8 cellular contexts compared by ENCODE assay signal in genomic region chr6:146433881-146434741, GRCh38.
DNase-seq lines count a peak whose midpoint lies in the region; ATAC-seq and TF ChIP-seq lines count a peak whose summit lies in the region.

No MANE protein-coding gene starts in this region.

- H3K27me3 ChIP-seq in ascending aorta, result no peaks in the 10 kb centered on the region
- peaks cover 0 to 13% (median 0%) of the 10 kb centered on the region in 9 donors for H3K27me3 ChIP-seq in heart left ventricle

- TF ChIP-seq POLR2A in heart left ventricle (IDR thresholded peaks at IDR 0.05), result no peak

- peak overlapping the region; percentile 26 for H3K4me3 ChIP-seq in AG04449 (ENCODE audit: low read depth, low read length)
- H3K4me3 ChIP-seq in ascending aorta, result peak overlapping the region; percentile 38 to 60
- H3K4me3 ChIP-seq in heart left ventricle, result peak overlapping the region in 11 of 12 donors; percentile 7 to 53 (median 38)

- H3K27ac ChIP-seq in ascending aorta, result no peak overlapping the region
- H3K27ac ChIP-seq in heart left ventricle, result no peak overlapping the region
- no peak overlapping the region for H3K27ac ChIP-seq in RWPE1

- H3K9me3 ChIP-seq in ascending aorta (no peaks in the 10 kb centered on the region), heart left ventricle (no peaks in the 10 kb centered on the region)

- peak in 1 of 4 donors; percentile 12 for ATAC-seq in heart left ventricle

- POLR2A ChIA-PET in AG04449 (lab: Yijun Ruan, JAX), result no interaction called here
- POLR2A ChIA-PET in RWPE1 (lab: Yijun Ruan, JAX; ENCODE audit: low non-redundant PET), result no interaction called here

- 20 to 42% (median 31%) methylated on average over 46 to 60 of the region's 60 CpGs for WGBS in heart left ventricle, 4 donors

- DNase-seq in AG04449 (ENCODE audit: low read depth, low spot score) (no peak), ascending aorta (ENCODE audit: low spot score in 2 of 2) (no peak), heart left ventricle (no peak), occipital lobe (lab: John Stamatoyannopoulos, UW) (peak; percentile 7), RWPE1 (ENCODE audit: low spot score) (no peak), NCI-H2029 treated with DMSO at 0.1 percent for 48 hours (lab: John Stamatoyannopoulos, UW) (no peak), SHP77 treated with DMSO at 0.1 percent for 48 hours (lab: John Stamatoyannopoulos, UW) (no peak)
- DNase-seq in activated CD8-positive, alpha-beta memory T cell treated with anti-CD3 and anti-CD28 coated beads for 24 hours, result no peak

- intact Hi-C loops in ascending aorta (cut with DNase I) (no loop called here), heart left ventricle (cut with DNase I) (no loop called here)

- no peak for TF ChIP-seq CTCF in AG04449 (IDR thresholded peaks at IDR 0.05; ENCODE audit: insufficient read depth, low read length, missing control alignments)
- no peak for TF ChIP-seq CTCF in ascending aorta (IDR thresholded peaks at IDR 0.05)
- no peak for TF ChIP-seq CTCF in heart left ventricle (IDR thresholded peaks at IDR 0.05)
- no peak for TF ChIP-seq CTCF in RWPE1 (conservative IDR thresholded peaks at IDR 0.05; ENCODE audit: low read depth)

- H3K4me1 ChIP-seq in ascending aorta (peaks cover 0 to 3% of the 10 kb centered on the region in 2 donors), heart left ventricle (peaks cover 0 to 7% (median 0%) of the 10 kb centered on the region in 12 donors)

- H3K36me3 ChIP-seq in ascending aorta, result no peaks in the 10 kb centered on the region
- H3K36me3 ChIP-seq in heart left ventricle, result no peaks in the 10 kb centered on the region

- CTCF ChIA-PET in AG04449 (lab: Yijun Ruan, JAX), result no interaction called here
- CTCF ChIA-PET in RWPE1 (lab: Yijun Ruan, JAX), result no interaction called here
